Comparison of ENCODE assay signal across 9 cellular contexts in genomic region chr7:143408686-143409551, GRCh38. TPM values are rescaled to one million over a fixed set of nuclear protein-coding genes. Genes with fewer than 3 reads are reported as not detected.
A peak's percentile ranks its signal among the peaks of the same experiment; 100 is the strongest.
DNase-seq lines count a peak whose midpoint lies in the region; ATAC-seq and TF ChIP-seq lines count a peak whose summit lies in the region.
"Had no signal": no experiment of that assay in that cellular context is flagged by ENCODE, and none has a peak within 500 bp of the region (broad histone marks: within the 10 kb centered on the region; RNA-seq: fewer than 3 reads in every experiment).

Gene EPHA1, minus strand, starts transcription at chr7:143408856. Its CDS starts 51 bp downstream, at chr7:143408805.

- H3K4me3 ChIP-seq in cardiac muscle cell, result peak within 1 kb of the TSS; percentile 24
- H3K4me3 ChIP-seq: SK-N-MC had no signal

- TF ChIP-seq CTCF in cardiac muscle cell (IDR thresholded peaks at IDR 0.05; ENCODE audit: low read depth, low read length), result peak; percentile 40

- H3K36me3 ChIP-seq in cardiac muscle cell, result no peaks in the 10 kb centered on the region

- H3K27me3 ChIP-seq in cardiac muscle cell, result peaks cover 13% of the 10 kb centered on the region

- no peak within 1 kb of the TSS for H3K27ac ChIP-seq in cardiac muscle cell
- H3K27ac ChIP-seq: SK-N-MC had no signal

- peak; percentile 52 for DNase-seq in NCI-H2029 treated with DMSO at 0.1 percent for 48 hours (lab: John Stamatoyannopoulos, UW)
- peak; percentile 56 to 58 for DNase-seq in activated T-cell treated with anti-CD3 and anti-CD28 coated beads, Interleukin-2, amount 50 U/mL, for 48 hours
- DNase-seq in cardiac muscle cell (ENCODE audit: low read depth in 1 of 2, low spot score in 1 of 2), result peak in 1 of 2 donors; percentile 30
- peak; percentile 62 for DNase-seq in renal cortical epithelial cell (ENCODE audit: low read depth)
- no peak for DNase-seq in OCI-M2 (lab: John Stamatoyannopoulos, UW; ENCODE audit: unreplicated experiment)

- ATAC-seq in GM18517 (IDR thresholded peaks at IDR 0.05; ENCODE audit: unreplicated experiment) (peak; percentile 48), HG03196 (IDR thresholded peaks at IDR 0.05; ENCODE audit: unreplicated experiment) (no peak), GM18519 (IDR thresholded peaks at IDR 0.05; ENCODE audit: low FRiP score, unreplicated experiment) (no peak)

- H3K9me3 ChIP-seq in cardiac muscle cell (ENCODE audit: low read depth), result no peaks in the 10 kb centered on the region

- peaks cover 8% of the 10 kb centered on the region for H3K4me1 ChIP-seq in cardiac muscle cell (ENCODE audit: low read depth)

RNA-seq across cellular contexts. Expression of gene EPHA1, which starts in this region (rescaled TPM):
- total RNA-seq in cardiac muscle cell (0.30 TPM in 1 of 2 replicates, not detected in the other), renal cortical epithelial cell (4.8 and 13.7 TPM in 2 replicates)
- polyA plus RNA-seq in cardiac muscle cell, result 1.8 and 2.7 TPM in 2 replicates
